In the genomic region with DNA sequence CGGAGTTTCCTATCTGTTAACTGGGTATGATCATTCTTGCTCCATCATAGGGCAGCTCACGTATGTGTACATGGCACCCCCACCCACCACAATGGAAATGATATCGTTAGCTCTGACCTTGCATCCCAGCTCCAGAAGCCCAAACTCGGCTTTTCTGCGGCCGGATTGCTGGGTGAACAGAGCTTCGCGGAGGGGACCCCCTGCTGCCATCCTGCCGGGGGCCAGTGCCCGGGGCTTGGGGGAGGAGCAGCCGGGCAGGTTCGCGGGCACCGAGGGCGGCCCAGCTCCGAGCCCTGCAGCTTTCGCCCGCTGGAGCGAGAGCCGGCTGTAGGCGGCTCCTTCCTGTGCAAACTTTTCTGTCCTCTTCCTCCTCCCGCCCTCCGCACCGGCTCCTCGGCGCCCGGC, we compare ENCODE assay signal across 8 cellular contexts. TPM values are rescaled to one million over a fixed set of nuclear protein-coding genes. Genes with fewer than 3 reads are reported as not detected.
DNase-seq lines count a peak whose midpoint lies in the region; ATAC-seq and TF ChIP-seq lines count a peak whose summit lies in the region.

No MANE protein-coding gene starts in this region.

- TF ChIP-seq POLR2A in Peyer's patch (IDR thresholded peaks at IDR 0.05) = peak; percentile 23 to 44

- peak in 2 of 3 donors; percentile 45 to 75 for DNase-seq in Peyer's patch
- peak; percentile 31 for DNase-seq in activated T-helper 9 cell treated with anti-CD3 and anti-CD28 coated beads, Interleukin-2, amount 50 U/mL, for 16 hours (ENCODE audit: low read depth)
- peak; percentile 36 for DNase-seq in germinal center (ENCODE audit: low spot score)
- DNase-seq in SHP77 (lab: John Stamatoyannopoulos, UW) = no peak

- peak overlapping the region; percentile 94 for H3K4me2 ChIP-seq in parathyroid adenoma (ENCODE audit: low read length)

- TF ChIP-seq CTCF in Peyer's patch (IDR thresholded peaks at IDR 0.05) = no peak
- no peak for TF ChIP-seq CTCF in parathyroid adenoma (IDR thresholded peaks at IDR 0.05)

- ATAC-seq in GM18907 (IDR thresholded peaks at IDR 0.05; ENCODE audit: unreplicated experiment) (peak; percentile 78), HG03135 (IDR thresholded peaks at IDR 0.05; ENCODE audit: unreplicated experiment) (peak; percentile 54)

- H3K27me3 ChIP-seq in ACC112 (ENCODE audit: insufficient read depth, low read length) (peaks cover 9% of the 10 kb centered on the region; the same call in 1 of the 2 replicates), Peyer's patch (no peaks in the 10 kb centered on the region), parathyroid adenoma (ENCODE audit: control insufficient read depth, insufficient read depth, low read length) (no peaks in the 10 kb centered on the region)

- H3K36me3 ChIP-seq in ACC112 (ENCODE audit: insufficient read depth, low read length) (no peaks in the 10 kb centered on the region), Peyer's patch (no peaks in the 10 kb centered on the region), parathyroid adenoma (ENCODE audit: control insufficient read depth, insufficient read depth, low read length) (no peaks in the 10 kb centered on the region)

- H3K27ac ChIP-seq in ACC112 (ENCODE audit: low read depth, low read length) (no peak overlapping the region), Peyer's patch (peak overlapping the region; percentile 66 to 94 (median 86)), parathyroid adenoma (peak overlapping the region; percentile 79)

- H3K9me3 ChIP-seq in Peyer's patch = no peaks in the 10 kb centered on the region
- no peaks in the 10 kb centered on the region for H3K9me3 ChIP-seq in parathyroid adenoma (ENCODE audit: control insufficient read depth, low read length)

- H3K4me1 ChIP-seq in ACC112 (ENCODE audit: control insufficient read depth, insufficient read depth, low read length, unreplicated experiment) = no peaks in the 10 kb centered on the region
- peaks cover 0 to 33% (median 2%) of the 10 kb centered on the region in 4 donors for H3K4me1 ChIP-seq in Peyer's patch
- H3K4me1 ChIP-seq in parathyroid adenoma = peaks cover 52% of the 10 kb centered on the region

- peak overlapping the region; percentile 72 for H3K4me3 ChIP-seq in ACC112 (ENCODE audit: low read depth, low read length)
- H3K4me3 ChIP-seq in Peyer's patch = peak overlapping the region; percentile 49 to 78 (median 61)
- peak overlapping the region; percentile 70 for H3K4me3 ChIP-seq in parathyroid adenoma (ENCODE audit: low read depth, low read length)

- H3K9ac ChIP-seq in parathyroid adenoma = peak overlapping the region; percentile 44

- no peaks in the 10 kb centered on the region for H3K79me2 ChIP-seq in ACC112 (ENCODE audit: control insufficient read depth, insufficient read depth, low read length, unreplicated experiment)
- H3K79me2 ChIP-seq in parathyroid adenoma = peaks cover 34% of the 10 kb centered on the region

- H2AFZ ChIP-seq in ACC112 (ENCODE audit: low read length, unreplicated experiment) (peak overlapping the region; percentile 40), parathyroid adenoma (peak overlapping the region; percentile 70)

RNA-seq across cellular contexts. Expression of a gene that starts 24.9 kb away (rescaled TPM):
- total RNA-seq in Peyer's patch = 10 to 100 TPM; 47.3 to 78.8 (median 54.4) TPM

Comparison
In these comparisons a context has a peak if more than half of its experiments do, and no peak if none do; other contexts are left out.
1. DNase-seq: peak in Peyer's patch (2 of 3), activated T-helper 9 cell treated with anti-CD3 and anti-CD28 coated beads, Interleukin-2, amount 50 U/mL, for 16 hours (single experiment) and germinal center (single experiment); none in SHP77 (0 of 2).
2. Peak in every context shown above with its lines, with median percentiles within 50 percentile points of each other: H3K4me3 ChIP-seq.